In genomic region chr11:7500251-7500650, GRCh38 we compare ENCODE assay signal across 38 cellular contexts. TPM values are rescaled to one million over a fixed set of nuclear protein-coding genes. Genes with fewer than 3 reads are reported as not detected.
"Had no signal": no experiment of that assay in that cellular context is flagged by ENCODE, and none has a peak within 500 bp of the region (broad histone marks: within the 10 kb centered on the region; RNA-seq: fewer than 3 reads in every experiment).

No MANE protein-coding gene starts in this region.

- H3K4me1 ChIP-seq: ascending aorta had no signal

- H3K36me3 ChIP-seq: ascending aorta, cardiac muscle cell had no signal

- H3K27me3 Mint-ChIP-seq: activated B cell treated with CpG ODN at 0.5 μM for 24 hours; activated CD4-positive, alpha-beta T cell treated with anti-CD3 and anti-CD28 coated beads, Interleukin-2, amount 10 ng/mL, durations not matched to agents 24 days and 14 days; activated CD8-positive, alpha-beta memory T cell treated with anti-CD3 and anti-CD28 coated beads, Interleukin-2, amount 10 ng/mL, durations not matched to agents 7 days and 5 days; activated naive CD4-positive, alpha-beta T cell treated with anti-CD3 and anti-CD28 coated beads, Interleukin-2, amount 50 U/mL, for 24 hours; activated naive CD8-positive, alpha-beta T cell; activated naive CD8-positive, alpha-beta T cell treated with anti-CD3 and anti-CD28 coated beads, Interleukin-2, amount 10 ng/mL, durations not matched to agents 7 days and 5 days; activated naive CD8-positive, alpha-beta T cell treated with anti-CD3 and anti-CD28 coated beads, Interleukin-2, amount 50 U/mL, for 24 hours; activated T-cell treated with anti-CD3 and anti-CD28 coated beads, Interleukin-2, amount 50 U/mL, for 24 hours; brain; central memory CD8-positive, alpha-beta T cell; T-cell had no signal

- DNase-seq: activated B cell treated with CpG ODN at 0.5 μM for 24 hours; activated CD4-positive, alpha-beta memory T cell treated with anti-CD3 and anti-CD28 coated beads for 36 hours; activated CD4-positive, alpha-beta T cell treated with anti-CD3 and anti-CD28 coated beads for 4 hours; activated CD4-positive, alpha-beta T cell treated with anti-CD3 and anti-CD28 coated beads, Interleukin-2, amount 10 ng/mL, durations not matched to agents 24 days and 14 days; activated CD4-positive, alpha-beta T cell treated with anti-CD3 and anti-CD28 coated beads, Interleukin-2, amount 50 U/mL, for 1 hour; activated CD4-positive, alpha-beta T cell treated with anti-CD3 and anti-CD28 coated beads, Interleukin-2, amount 50 U/mL, for 4 hours; activated CD4-positive, CD25-positive, alpha-beta regulatory T cell treated with anti-CD3 and anti-CD28 coated beads, Interleukin-2, amount 50 U/mL, for 72 hours; activated CD8-positive, alpha-beta memory T cell treated with anti-CD3 and anti-CD28 coated beads for 24 hours; activated CD8-positive, alpha-beta memory T cell treated with anti-CD3 and anti-CD28 coated beads, Interleukin-2, amount 10 ng/mL, durations not matched to agents 7 days and 5 days; activated CD8-positive, alpha-beta memory T cell treated with anti-CD3 and anti-CD28 coated beads, Interleukin-2, amount 50 U/mL, for 48 hours; activated CD8-positive, alpha-beta T cell treated with anti-CD3 and anti-CD28 coated beads for 36 hours; activated effector memory CD4-positive, alpha-beta T cell treated with Interleukin-2 at 50 U/mL for 16 hours; activated gamma-delta T cell; activated naive CD4-positive, alpha-beta T cell treated with anti-CD3 and anti-CD28 coated beads, Interleukin-2, amount 10 ng/mL, durations not matched to agents 7 days and 5 days; activated naive CD4-positive, alpha-beta T cell treated with Interleukin-2 at 50 U/mL for 16 hours; activated naive CD8-positive, alpha-beta T cell treated with anti-CD3 and anti-CD28 coated beads, Interleukin-2, amount 10 ng/mL, durations not matched to agents 7 days and 5 days; activated naive CD8-positive, alpha-beta T cell treated with anti-CD3 and anti-CD28 coated beads, Interleukin-2, amount 50 U/mL, for 24 hours; activated T-cell treated with anti-CD3 and anti-CD28 coated beads, Interleukin-2, amount 50 U/mL, for 24 hours; activated T-cell treated with anti-CD3 and anti-CD28 coated beads, Interleukin-2, amount 50 U/mL, for 48 hours; amygdala; anterior cingulate cortex; caudate nucleus; cerebellar nuclear complex; T-cell; T-helper 2 cell; T-helper 9 cell had no signal

- H3K4me1 Mint-ChIP-seq: activated naive CD4-positive, alpha-beta T cell treated with anti-CD3 and anti-CD28 coated beads, Interleukin-2, amount 10 ng/mL, durations not matched to agents 7 days and 5 days; central memory CD8-positive, alpha-beta T cell had no signal

- ATAC-seq: activated CD8-positive, alpha-beta memory T cell treated with anti-CD3 and anti-CD28 coated beads, Interleukin-2, amount 10 ng/mL, durations not matched to agents 7 days and 5 days; activated CD8-positive, alpha-beta T cell treated with anti-CD3 and anti-CD28 coated beads for 36 hours; activated naive CD8-positive, alpha-beta T cell treated with anti-CD3 and anti-CD28 coated beads, Interleukin-2, amount 50 U/mL, for 24 hours; T-cell had no signal

- H3K9me3 Mint-ChIP-seq: activated B cell treated with CpG ODN at 0.5 μM for 24 hours; activated CD4-positive, alpha-beta memory T cell treated with anti-CD3 and anti-CD28 coated beads for 36 hours; activated CD4-positive, alpha-beta T cell treated with anti-CD3 and anti-CD28 coated beads, Interleukin-2, amount 10 ng/mL, durations not matched to agents 24 days and 14 days; activated CD8-positive, alpha-beta T cell treated with anti-CD3 and anti-CD28 coated beads for 36 hours; activated naive CD4-positive, alpha-beta T cell treated with anti-CD3 and anti-CD28 coated beads, Interleukin-2, amount 10 ng/mL, durations not matched to agents 7 days and 5 days; activated naive CD4-positive, alpha-beta T cell treated with anti-CD3 and anti-CD28 coated beads, Interleukin-2, amount 50 U/mL, for 24 hours; activated naive CD8-positive, alpha-beta T cell treated with anti-CD3 and anti-CD28 coated beads, Interleukin-2, amount 10 ng/mL, durations not matched to agents 7 days and 5 days; activated naive CD8-positive, alpha-beta T cell treated with anti-CD3 and anti-CD28 coated beads, Interleukin-2, amount 50 U/mL, for 24 hours; activated T-cell treated with anti-CD3 and anti-CD28 coated beads, Interleukin-2, amount 50 U/mL, for 24 hours; activated T-helper 2 cell treated with anti-CD3 and anti-CD28 coated beads, Interferon-gamma antibody, Interleukin-2, Interleukin-4, amounts not matched to agents 10 μg/mL and 5 μg/mL and 100 μg/mL, durations not matched to agents 14 hours and 24 hours and 36 hours; brain; central memory CD8-positive, alpha-beta T cell; T-cell; T-helper 2 cell treated with Interferon-gamma antibody and Interleukin-4, amounts not matched to agents 5 μg/mL and 100 μg/mL, for 36 hours had no signal

- H3K36me3 Mint-ChIP-seq: activated CD4-positive, alpha-beta memory T cell treated with anti-CD3 and anti-CD28 coated beads for 36 hours; activated CD8-positive, alpha-beta memory T cell treated with anti-CD3 and anti-CD28 coated beads, Interleukin-2, amount 10 ng/mL, durations not matched to agents 7 days and 5 days; activated naive CD4-positive, alpha-beta T cell treated with anti-CD3 and anti-CD28 coated beads, Interleukin-2, amount 10 ng/mL, durations not matched to agents 7 days and 5 days; activated naive CD4-positive, alpha-beta T cell treated with anti-CD3 and anti-CD28 coated beads, Interleukin-2, amount 50 U/mL, for 24 hours; activated naive CD8-positive, alpha-beta T cell; activated naive CD8-positive, alpha-beta T cell treated with anti-CD3 and anti-CD28 coated beads, Interleukin-2, amount 10 ng/mL, durations not matched to agents 7 days and 5 days; brain; T-cell had no signal

- H3K4me3 ChIP-seq: ascending aorta, cardiac muscle cell had no signal

- H3K27ac Mint-ChIP-seq: activated B cell treated with CpG ODN at 0.5 μM for 24 hours; activated CD4-positive, alpha-beta memory T cell treated with anti-CD3 and anti-CD28 coated beads for 36 hours; activated CD4-positive, alpha-beta T cell treated with anti-CD3 and anti-CD28 coated beads, Interleukin-2, amount 10 ng/mL, durations not matched to agents 24 days and 14 days; activated CD8-positive, alpha-beta memory T cell treated with anti-CD3 and anti-CD28 coated beads, Interleukin-2, amount 10 ng/mL, durations not matched to agents 7 days and 5 days; activated CD8-positive, alpha-beta T cell treated with anti-CD3 and anti-CD28 coated beads for 36 hours; activated naive CD4-positive, alpha-beta T cell treated with anti-CD3 and anti-CD28 coated beads, Interleukin-2, amount 10 ng/mL, durations not matched to agents 7 days and 5 days; activated naive CD4-positive, alpha-beta T cell treated with anti-CD3 and anti-CD28 coated beads, Interleukin-2, amount 50 U/mL, for 24 hours; activated naive CD8-positive, alpha-beta T cell; activated naive CD8-positive, alpha-beta T cell treated with anti-CD3 and anti-CD28 coated beads, Interleukin-2, amount 10 ng/mL, durations not matched to agents 7 days and 5 days; activated naive CD8-positive, alpha-beta T cell treated with anti-CD3 and anti-CD28 coated beads, Interleukin-2, amount 50 U/mL, for 24 hours; activated T-cell treated with anti-CD3 and anti-CD28 coated beads, Interleukin-2, amount 50 U/mL, for 24 hours; activated T-helper 2 cell treated with anti-CD3 and anti-CD28 coated beads, Interferon-gamma antibody, Interleukin-2, Interleukin-4, amounts not matched to agents 10 μg/mL and 5 μg/mL and 100 μg/mL, durations not matched to agents 14 hours and 24 hours and 36 hours; T-cell; T-helper 2 cell treated with Interferon-gamma antibody and Interleukin-4, amounts not matched to agents 5 μg/mL and 100 μg/mL, for 36 hours had no signal

- H3K4me3 Mint-ChIP-seq: activated B cell treated with CpG ODN at 0.5 μM for 24 hours; activated CD4-positive, alpha-beta memory T cell treated with anti-CD3 and anti-CD28 coated beads for 36 hours; activated CD4-positive, alpha-beta T cell treated with anti-CD3 and anti-CD28 coated beads, Interleukin-2, amount 10 ng/mL, durations not matched to agents 24 days and 14 days; activated CD8-positive, alpha-beta memory T cell treated with anti-CD3 and anti-CD28 coated beads, Interleukin-2, amount 10 ng/mL, durations not matched to agents 7 days and 5 days; activated CD8-positive, alpha-beta T cell treated with anti-CD3 and anti-CD28 coated beads for 36 hours; activated naive CD4-positive, alpha-beta T cell treated with anti-CD3 and anti-CD28 coated beads, Interleukin-2, amount 10 ng/mL, durations not matched to agents 7 days and 5 days; activated naive CD4-positive, alpha-beta T cell treated with anti-CD3 and anti-CD28 coated beads, Interleukin-2, amount 50 U/mL, for 24 hours; activated naive CD8-positive, alpha-beta T cell; activated naive CD8-positive, alpha-beta T cell treated with anti-CD3 and anti-CD28 coated beads, Interleukin-2, amount 10 ng/mL, durations not matched to agents 7 days and 5 days; activated naive CD8-positive, alpha-beta T cell treated with anti-CD3 and anti-CD28 coated beads, Interleukin-2, amount 50 U/mL, for 24 hours; activated T-cell treated with anti-CD3 and anti-CD28 coated beads, Interleukin-2, amount 50 U/mL, for 24 hours; central memory CD8-positive, alpha-beta T cell; T-cell; T-helper 2 cell treated with Interferon-gamma antibody and Interleukin-4, amounts not matched to agents 5 μg/mL and 100 μg/mL, for 36 hours had no signal

- H3K27ac ChIP-seq: ascending aorta, cardiac muscle cell, VCaP had no signal

- H3K9me3 ChIP-seq: ascending aorta had no signal

- H3K27me3 ChIP-seq: ascending aorta, cardiac muscle cell had no signal

- FAIRE-seq: bronchial epithelial cell, TTC549 had no signal

RNA-seq across cellular contexts. Expression of gene OLFML1, which starts 14.9 kb away (rescaled TPM):
- total RNA-seq: activated B cell treated with CpG ODN at 0.5 μM for 24 hours; activated CD4-positive, alpha-beta memory T cell treated with anti-CD3 and anti-CD28 coated beads for 36 hours; activated CD4-positive, alpha-beta T cell treated with anti-CD3 and anti-CD28 coated beads, Interleukin-2, amount 10 ng/mL, durations not matched to agents 24 days and 14 days; activated CD8-positive, alpha-beta memory T cell treated with anti-CD3 and anti-CD28 coated beads, Interleukin-2, amount 10 ng/mL, durations not matched to agents 7 days and 5 days; activated CD8-positive, alpha-beta T cell treated with anti-CD3 and anti-CD28 coated beads for 36 hours; activated naive CD8-positive, alpha-beta T cell treated with anti-CD3 and anti-CD28 coated beads, Interleukin-2, amount 10 ng/mL, durations not matched to agents 7 days and 5 days; activated T-helper 2 cell treated with anti-CD3 and anti-CD28 coated beads, Interferon-gamma antibody, Interleukin-2, Interleukin-4, amounts not matched to agents 10 μg/mL and 5 μg/mL and 100 μg/mL, durations not matched to agents 14 hours and 24 hours and 36 hours; bronchial epithelial cell; T-helper 1 cell treated with Interleukin-12 subunit alpha and Interleukin-12 subunit beta and Interleukin-4 antibody, amounts not matched to agents 30 ng/mL and 1 ng/mL, for 36 hours had no signal
